In genomic region chr19:46783670-46784069, GRCh38 we compare ENCODE assay signal across 10 cellular contexts. TPM values are rescaled to one million over a fixed set of nuclear protein-coding genes. Genes with fewer than 3 reads are reported as not detected.
DNase-seq lines count a peak whose midpoint lies in the region; ATAC-seq and TF ChIP-seq lines count a peak whose summit lies in the region.
"Had no signal": no experiment of that assay in that cellular context is flagged by ENCODE, and none has a peak within 500 bp of the region (broad histone marks: within the 10 kb centered on the region; RNA-seq: fewer than 3 reads in every experiment).

No MANE protein-coding gene starts in this region.

- TF ChIP-seq RAD21 in IMR-90 (IDR thresholded peaks at IDR 0.05; ENCODE audit: low read length): no peak

- WGBS in IMR-90 (ENCODE audit: extremely low coverage in 2 of 2, insufficient read length in 1 of 2), 2 experiments: 45% methylated on average over 2 of the region's 2 CpGs; no CpG with 5 or more reads in 1 of the 2 experiments

- peaks cover 40% of the 10 kb centered on the region for H3K4me1 ChIP-seq in CD4-positive, alpha-beta memory T cell (ENCODE audit: insufficient read depth, low read length)
- peaks cover 10% of the 10 kb centered on the region for H3K4me1 ChIP-seq in IMR-90 (ENCODE audit: control insufficient read depth, insufficient read depth, low read length)

- in situ Hi-C loops in IMR-90 (cut with MboI; ENCODE audit: low sequenced_read_pairs): loop anchor here (10.0 kb wide), 1 partner anchor 61 kb away; no protein-coding TSS in a partner anchor

- H3K23ac ChIP-seq in IMR-90 (ENCODE audit: low read depth, low read length): peak overlapping the region; percentile 97

- H2BK20ac ChIP-seq in IMR-90 (ENCODE audit: low read depth, low read length): peak overlapping the region; percentile 95

- BruUV-seq in IMR-90 (replicated peaks; lab: Mats Ljungman, UMichigan): no TSS peak

- no peak overlapping the region for H2AFZ ChIP-seq in IMR-90 (replicated peaks; ENCODE audit: low read length, poor library complexity)

- TF ChIP-seq CTCF in IMR-90 (conservative IDR thresholded peaks at IDR 0.05; ENCODE audit: low read depth, low read length): no peak

- peak overlapping the region; percentile 80 for H3K4me2 ChIP-seq in IMR-90 (ENCODE audit: low read depth, low read length)

- intact Hi-C loops in CD4-positive, alpha-beta memory T cell (cut with micrococcal nuclease): loop anchor here (10.0 kb wide), 1 partner anchor 471 kb away; the partner anchor contains the start of gene CCDC9
- intact Hi-C loops in IMR-90 (cut with micrococcal nuclease): loop anchor here (1.0 kb wide), 1 partner anchor 23 kb away; no protein-coding TSS in a partner anchor
- intact Hi-C loops in activated CD4-positive, alpha-beta memory T cell treated with anti-CD3 and anti-CD28 coated beads for 36 hours (cut with micrococcal nuclease): loop anchor here (2.0 kb wide), 1 partner anchor 171 kb away; no protein-coding TSS in a partner anchor

- H3K56ac ChIP-seq in IMR-90 (ENCODE audit: extremely low read depth, insufficient read depth, low read length): peak overlapping the region; percentile 96; the same call in 1 of the 2 replicates

- H4K8ac ChIP-seq in IMR-90 (ENCODE audit: low read depth in 2 of 2, low read length in 2 of 2): peak overlapping the region; percentile 63 to 97; a peak in 3 of 4 replicates

- H4K91ac ChIP-seq in IMR-90 (ENCODE audit: insufficient read depth, low read depth, low read length): peak overlapping the region; percentile 100

- no peaks in the 10 kb centered on the region for H3K27me3 Mint-ChIP-seq in CD4-positive, alpha-beta memory T cell
- H3K27me3 Mint-ChIP-seq in activated CD4-positive, alpha-beta memory T cell treated with anti-CD3 and anti-CD28 coated beads for 36 hours: no peaks in the 10 kb centered on the region
- no peaks in the 10 kb centered on the region for H3K27me3 Mint-ChIP-seq in memory B cell

- ATAC-seq in IMR-90 (ENCODE audit: low read depth): no peak
- no peak for ATAC-seq in memory B cell (ENCODE audit: low read depth)
- ATAC-seq in GM21717 (IDR thresholded peaks at IDR 0.05; ENCODE audit: unreplicated experiment): no peak
- ATAC-seq in HG03045 (IDR thresholded peaks at IDR 0.05; ENCODE audit: unreplicated experiment): no peak
- no peak for ATAC-seq in HG02759 (IDR thresholded peaks at IDR 0.05; ENCODE audit: unreplicated experiment)

- H3K4me3 ChIP-seq in CD4-positive, alpha-beta memory T cell (ENCODE audit: low read length in 2 of 2): peak overlapping the region in 1 of 2 donors; percentile 65
- H3K4me3 ChIP-seq in IMR-90 (ENCODE audit: insufficient read depth, low read depth, low read length): peak overlapping the region; percentile 36; the same call in 1 of the 2 replicates

- peaks cover 9% of the 10 kb centered on the region; the same call in 1 of the 2 replicates for H3K9me1 ChIP-seq in IMR-90 (ENCODE audit: insufficient read depth, low read length)

- no peaks in the 10 kb centered on the region for H3K27me3 ChIP-seq in CD4-positive, alpha-beta memory T cell (ENCODE audit: insufficient read depth, low read length)
- H3K27me3 ChIP-seq in IMR-90 (ENCODE audit: control insufficient read depth, insufficient read depth, low read length): no peaks in the 10 kb centered on the region

- peaks cover 31 to 59% (median 42%) of the 10 kb centered on the region in 4 donors for H3K4me1 Mint-ChIP-seq in CD4-positive, alpha-beta memory T cell
- H3K4me1 Mint-ChIP-seq in activated CD4-positive, alpha-beta memory T cell treated with anti-CD3 and anti-CD28 coated beads for 36 hours (ENCODE audit: low read depth): peaks cover 33% of the 10 kb centered on the region
- peaks cover 40% of the 10 kb centered on the region for H3K4me1 Mint-ChIP-seq in memory B cell

- POLR2A ChIA-PET in CD4-positive, alpha-beta memory T cell (lab: Charles Lee; ENCODE audit: partially characterized antibody): interaction anchor here (1.5 to 6.4 kb wide), 3 partner anchors 37 to 69 kb away, joined by 4 to 50 read pairs (median 11); no protein-coding TSS in a partner anchor
- POLR2A ChIA-PET in IMR-90 (lab: Charles Lee; ENCODE audit: unreplicated experiment): no interaction called here
- POLR2A ChIA-PET in activated CD4-positive, alpha-beta memory T cell treated with anti-CD3 and anti-CD28 coated beads for 36 hours (lab: Charles Lee): interaction anchor here (0.9 to 4.0 kb wide), 7 partner anchors 10 to 327 kb away, joined by 4 to 19 read pairs (median 9); partner anchors contain the start of genes ARHGAP35 and CALM3

- H2BK15ac ChIP-seq in IMR-90 (ENCODE audit: low read depth, low read length): peak overlapping the region; percentile 62; the same call in 2 of the 3 replicates

- H2AK9ac ChIP-seq in IMR-90 (replicated peaks; ENCODE audit: low read depth, low read length, poor library complexity): peak overlapping the region; percentile 52

- H3K4me3 Mint-ChIP-seq in CD4-positive, alpha-beta memory T cell: peak overlapping the region in 7 of 8 donors; percentile 39 to 97 (median 65)
- peak overlapping the region; percentile 95 for H3K4me3 Mint-ChIP-seq in activated CD4-positive, alpha-beta memory T cell treated with anti-CD3 and anti-CD28 coated beads for 36 hours
- peak overlapping the region; percentile 45 for H3K4me3 Mint-ChIP-seq in memory B cell

- H4K5ac ChIP-seq in IMR-90 (ENCODE audit: low read depth, low read length): peak overlapping the region; percentile 65; the same call in 1 of the 2 replicates

- peak overlapping the region; percentile 90 for H2BK5ac ChIP-seq in IMR-90 (ENCODE audit: low read depth, low read length, poor library complexity, severe bottlenecking)

- no peak for DNase-seq in CD4-positive, alpha-beta memory T cell
- DNase-seq in IMR-90: no peak
- DNase-seq in activated CD4-positive, alpha-beta memory T cell treated with anti-CD3 and anti-CD28 coated beads for 36 hours: no peak
- no peak for DNase-seq in memory B cell (ENCODE audit: low spot score in 2 of 2)
- DNase-seq in activated CD4-positive, alpha-beta T cell treated with anti-CD3 and anti-CD28 coated beads for 48 hours: no peak
- DNase-seq: NK-92 treated with Interleukin-12 subunit alpha and Interleukin-12 subunit beta, amount 100 ng/mL, for 24 hours; nucleus accumbens had no signal

- no peaks in the 10 kb centered on the region for H3K9me3 ChIP-seq in CD4-positive, alpha-beta memory T cell (ENCODE audit: control insufficient read depth in 1 of 2, low read length in 2 of 2)
- no peaks in the 10 kb centered on the region for H3K9me3 ChIP-seq in IMR-90 (ENCODE audit: control insufficient read depth, insufficient read depth, low read length)

- peak overlapping the region; percentile 99 for H3K14ac ChIP-seq in IMR-90 (replicated peaks; ENCODE audit: low read depth, low read length)

- CTCF ChIA-PET in CD4-positive, alpha-beta memory T cell (lab: Charles Lee; ENCODE audit: partially characterized antibody): interaction anchor here (0.9 to 3.2 kb wide), 5 partner anchors 17 to 57 kb away, joined by 3 to 20 read pairs (median 11); no protein-coding TSS in a partner anchor
- CTCF ChIA-PET in IMR-90 (lab: Yijun Ruan, JAX): no interaction called here
- CTCF ChIA-PET in activated CD4-positive, alpha-beta memory T cell treated with anti-CD3 and anti-CD28 coated beads for 36 hours (lab: Charles Lee): interaction anchor here (1.1 to 2.6 kb wide), 6 partner anchors 17 to 461 kb away, joined by 3 to 21 read pairs (median 9); no protein-coding TSS in a partner anchor

- peak overlapping the region; percentile 100 for H3K4ac ChIP-seq in IMR-90 (ENCODE audit: low read depth, low read length)

- peaks cover 21% of the 10 kb centered on the region for H3K36me3 ChIP-seq in CD4-positive, alpha-beta memory T cell (ENCODE audit: insufficient read depth, low read length)
- peaks cover 53% of the 10 kb centered on the region for H3K36me3 ChIP-seq in IMR-90 (ENCODE audit: control insufficient read depth, insufficient read depth, low read length)

- peak overlapping the region; percentile 73 to 99 (median 95) for H3K27ac Mint-ChIP-seq in CD4-positive, alpha-beta memory T cell
- peak overlapping the region; percentile 99 for H3K27ac Mint-ChIP-seq in activated CD4-positive, alpha-beta memory T cell treated with anti-CD3 and anti-CD28 coated beads for 36 hours
- H3K27ac Mint-ChIP-seq in memory B cell: peak overlapping the region; percentile 95

- peaks cover 10 to 49% of the 10 kb centered on the region in 2 donors for H3K36me3 Mint-ChIP-seq in CD4-positive, alpha-beta memory T cell
- H3K36me3 Mint-ChIP-seq in activated CD4-positive, alpha-beta memory T cell treated with anti-CD3 and anti-CD28 coated beads for 36 hours: peaks cover 68% of the 10 kb centered on the region
- H3K36me3 Mint-ChIP-seq in memory B cell: peaks cover 11% of the 10 kb centered on the region

- H2BK120ac ChIP-seq in IMR-90 (ENCODE audit: low read depth, low read length): peak overlapping the region; percentile 97

- peak overlapping the region; percentile 77 for H3K18ac ChIP-seq in IMR-90 (ENCODE audit: low read depth, low read length)

- H2AK5ac ChIP-seq in IMR-90 (ENCODE audit: low read depth, low read length): peak overlapping the region; percentile 97

- peak overlapping the region; percentile 86 for H3K9ac ChIP-seq in IMR-90 (ENCODE audit: low read depth, low read length)

- no peak for TF ChIP-seq POLR2A in IMR-90 (IDR thresholded peaks at IDR 0.05; ENCODE audit: low read depth, low read length)

- H3K9me3 Mint-ChIP-seq in CD4-positive, alpha-beta memory T cell: peaks cover 0 to 2% (median 0%) of the 10 kb centered on the region in 8 donors
- H3K9me3 Mint-ChIP-seq in activated CD4-positive, alpha-beta memory T cell treated with anti-CD3 and anti-CD28 coated beads for 36 hours: no peaks in the 10 kb centered on the region
- no peaks in the 10 kb centered on the region for H3K9me3 Mint-ChIP-seq in memory B cell

- H3K79me1 ChIP-seq in IMR-90 (ENCODE audit: low read depth in 1 of 2, low read length in 2 of 2): peaks cover 29 to 70% of the 10 kb centered on the region in 2 experiments

- peaks cover 80% of the 10 kb centered on the region for H4K20me1 ChIP-seq in IMR-90 (ENCODE audit: insufficient read depth, low read length)

- dilution Hi-C loops in IMR-90 (cut with HindIII; ENCODE audit: low sequenced_read_pairs, unreplicated experiment): no loop called here

- H3K27ac ChIP-seq in CD4-positive, alpha-beta memory T cell (ENCODE audit: low read depth, low read length): peak overlapping the region; percentile 12
- peak overlapping the region; percentile 89; the same call in 1 of the 2 replicates for H3K27ac ChIP-seq in IMR-90 (ENCODE audit: insufficient read depth, low read length)

RNA-seq across cellular contexts. Expression of gene SLC1A5, which starts 4.7 kb away (rescaled TPM):
- 10 to 100 TPM; 20.3 TPM for total RNA-seq in CD4-positive, alpha-beta memory T cell
- 10 to 100 TPM in 1 of 2 donors, 1 to 10 TPM in 1; 7.2 to 22.1 TPM for polyA plus RNA-seq in CD4-positive, alpha-beta memory T cell
- 105 and 142 TPM in 2 replicates for total RNA-seq in IMR-90 (2012; rRNA removed)
- polyA plus RNA-seq in IMR-90 (2012; rRNA removed): 155 and 171 TPM in 2 replicates
- 117 and 213 TPM in 2 replicates for polyA plus RNA-seq in IMR-90 (2012; cell fraction: cytosol; rRNA removed)
- polyA plus RNA-seq in IMR-90 (2012; cell fraction: nucleus; rRNA removed; ENCODE audit: low replicate concordance): 88.4 and 128 TPM in 2 replicates
- 100 to 1,000 TPM; 202 to 205 TPM for total RNA-seq in activated CD4-positive, alpha-beta memory T cell treated with anti-CD3 and anti-CD28 coated beads for 36 hours

RNA-seq across cellular contexts. Expression of gene STRN4, which starts 37.4 kb away (rescaled TPM):
- total RNA-seq in CD4-positive, alpha-beta memory T cell: 10 to 100 TPM; 81.2 to 88.8 TPM
- 10 to 100 TPM; 13.9 to 23.0 TPM for polyA plus RNA-seq in CD4-positive, alpha-beta memory T cell
- 36.7 and 37.8 TPM in 2 replicates for total RNA-seq in IMR-90 (2012; rRNA removed)
- polyA plus RNA-seq in IMR-90 (2012; rRNA removed): 112 and 127 TPM in 2 replicates
- 111 and 127 TPM in 2 replicates for polyA plus RNA-seq in IMR-90 (2012; cell fraction: cytosol; rRNA removed)
- polyA plus RNA-seq in IMR-90 (2012; cell fraction: nucleus; rRNA removed; ENCODE audit: low replicate concordance): 158 and 365 TPM in 2 replicates
- total RNA-seq in activated CD4-positive, alpha-beta memory T cell treated with anti-CD3 and anti-CD28 coated beads for 36 hours: 10 to 100 TPM; 52.6 to 59.3 TPM

RNA-seq across cellular contexts. Expression of gene FKRP, which starts 37.8 kb away (rescaled TPM):
- total RNA-seq in CD4-positive, alpha-beta memory T cell: 10 to 100 TPM; 24.4 to 28.9 TPM
- 1 to 10 TPM; 3.0 to 5.7 TPM for polyA plus RNA-seq in CD4-positive, alpha-beta memory T cell
- 5.8 and 6.1 TPM in 2 replicates for total RNA-seq in IMR-90 (2012; rRNA removed)
- 25.3 and 28.5 TPM in 2 replicates for polyA plus RNA-seq in IMR-90 (2012; rRNA removed)
- polyA plus RNA-seq in IMR-90 (2012; cell fraction: cytosol; rRNA removed): 22.3 and 36.1 TPM in 2 replicates
- 50.3 and 64.5 TPM in 2 replicates for polyA plus RNA-seq in IMR-90 (2012; cell fraction: nucleus; rRNA removed; ENCODE audit: low replicate concordance)
- 10 to 100 TPM; 11.4 to 12.3 TPM for total RNA-seq in activated CD4-positive, alpha-beta memory T cell treated with anti-CD3 and anti-CD28 coated beads for 36 hours

Comparison
In these comparisons a context has a peak if more than half of its experiments do, and no peak if none do; other contexts are left out.
1. H3K4me3 Mint-ChIP-seq: peak in every context shown above with its lines; median percentile 95 in activated CD4-positive, alpha-beta memory T cell treated with anti-CD3 and anti-CD28 coated beads for 36 hours; 65 in CD4-positive, alpha-beta memory T cell; 45 in memory B cell.